Comparison of ENCODE assay signal across 8 cellular contexts in genomic region chr20:46688151-46689081, GRCh38. TPM values are rescaled to one million over a fixed set of nuclear protein-coding genes. Genes with fewer than 3 reads are reported as not detected.
DNase-seq lines count a peak whose midpoint lies in the region; ATAC-seq, FAIRE-seq and TF ChIP-seq lines count a peak whose summit lies in the region.

No MANE protein-coding gene starts in this region.

- H3K27me3 ChIP-seq in endothelial cell of umbilical vein (ENCODE audit: control insufficient read depth in 2 of 2, insufficient read depth in 2 of 2, low read length in 2 of 2) (no peaks in the 10 kb centered on the region), neuron (ENCODE audit: insufficient read depth, low read length) (no peaks in the 10 kb centered on the region)

- H3K9ac ChIP-seq in endothelial cell of umbilical vein (replicated peaks; ENCODE audit: extremely low read depth, insufficient read depth, low read length), result peak overlapping the region; percentile 85

- H3K36me3 Mint-ChIP-seq in activated T-cell treated with anti-CD3 and anti-CD28 coated beads, Interleukin-2, amount 50 U/mL, for 24 hours (ENCODE audit: low read depth), result peaks cover 51% of the 10 kb centered on the region

- peaks cover 53% of the 10 kb centered on the region for H3K4me1 Mint-ChIP-seq in activated T-cell treated with anti-CD3 and anti-CD28 coated beads, Interleukin-2, amount 50 U/mL, for 24 hours (ENCODE audit: low read depth)

- no peak for ATAC-seq in GM21367 (IDR thresholded peaks at IDR 0.05; ENCODE audit: unreplicated experiment)

- H2AFZ ChIP-seq in endothelial cell of umbilical vein (ENCODE audit: low read depth, low read length), result peak overlapping the region; percentile 53
- H2AFZ ChIP-seq in neuron (ENCODE audit: low read depth, low read length), result peak overlapping the region; percentile 51

- H3K9me3 Mint-ChIP-seq in activated T-cell treated with anti-CD3 and anti-CD28 coated beads, Interleukin-2, amount 50 U/mL, for 24 hours, result no peaks in the 10 kb centered on the region

- intact Hi-C loops in endothelial cell of umbilical vein (cut with micrococcal nuclease), result loop anchor here (1.0 to 2.0 kb wide), 6 partner anchors 21 to 600 kb away; partner anchors contain the start of genes ELMO2, NCOA5 and SLC2A10

- no peaks in the 10 kb centered on the region for H3K27me3 Mint-ChIP-seq in activated T-cell treated with anti-CD3 and anti-CD28 coated beads, Interleukin-2, amount 50 U/mL, for 24 hours

- H3K4me1 ChIP-seq in endothelial cell of umbilical vein (ENCODE audit: control insufficient read depth, extremely low read depth, insufficient read depth, low read length) (peaks cover 19% of the 10 kb centered on the region), neuron (ENCODE audit: insufficient read depth, low read length) (peaks cover 22% of the 10 kb centered on the region)

- H3K27ac Mint-ChIP-seq in activated T-cell treated with anti-CD3 and anti-CD28 coated beads, Interleukin-2, amount 50 U/mL, for 24 hours, result peak overlapping the region; percentile 98

- H3K79me2 ChIP-seq in endothelial cell of umbilical vein (ENCODE audit: control insufficient read depth, insufficient read depth, low read length), result peaks cover 33% of the 10 kb centered on the region

- H3K36me3 ChIP-seq in endothelial cell of umbilical vein (ENCODE audit: control insufficient read depth in 2 of 2, extremely low read depth in 1 of 2, insufficient read depth in 2 of 2, low read length in 2 of 2) (peaks cover 2 to 5% of the 10 kb centered on the region in 2 experiments), neuron (ENCODE audit: insufficient read depth, low read length) (peaks cover 6% of the 10 kb centered on the region)

- H3K4me2 ChIP-seq in endothelial cell of umbilical vein (ENCODE audit: insufficient read depth, low read length), result peak overlapping the region; percentile 87

- H3K27ac ChIP-seq in endothelial cell of umbilical vein (ENCODE audit: insufficient read depth, low read depth, low read length), result peak overlapping the region; percentile 55

- no peak for DNase-seq in activated T-cell treated with anti-CD3 and anti-CD28 coated beads, Interleukin-2, amount 50 U/mL, for 24 hours
- no peak for DNase-seq in activated T-cell treated with anti-CD3 and anti-CD28 coated beads, Interleukin-2, amount 50 U/mL, for 1 hour
- peak; percentile 65 for DNase-seq in RKO (ENCODE audit: low spot score)
- DNase-seq in endothelial cell of umbilical vein (ENCODE audit: low read depth, low spot score), result peak; percentile 72
- DNase-seq in DMS79 treated with DMSO at 0.1 percent for 48 hours (lab: John Stamatoyannopoulos, UW), result no peak
- no peak for DNase-seq in DMS79 (lab: John Stamatoyannopoulos, UW)

- H3K4me3 ChIP-seq in endothelial cell of umbilical vein (replicated peaks in 1 of 3; ENCODE audit: insufficient read depth in 1 of 3, low read depth in 1 of 3, low read length in 3 of 3) (peak overlapping the region; percentile 62 to 91 (median 90)), neuron (ENCODE audit: low read length) (peak overlapping the region; percentile 95)

- TSS peak; percentile 27 for BruUV-seq in endothelial cell of umbilical vein (replicated peaks; lab: Mats Ljungman, UMichigan)

- FAIRE-seq in endothelial cell of umbilical vein (lab: Jason Lieb, UNC), result peak; percentile 37

- peaks cover 2% of the 10 kb centered on the region for H4K20me1 ChIP-seq in endothelial cell of umbilical vein (replicated peaks; ENCODE audit: control insufficient read depth, extremely low read depth, insufficient read depth, low read length)

- no peak for TF ChIP-seq POLR2A in endothelial cell of umbilical vein (IDR thresholded peaks at IDR 0.05; ENCODE audit: low read depth, low read length)

- no peaks in the 10 kb centered on the region for H3K9me3 ChIP-seq in endothelial cell of umbilical vein (replicated peaks; ENCODE audit: control insufficient read depth, insufficient read depth, low read length)
- no peaks in the 10 kb centered on the region for H3K9me3 ChIP-seq in neuron (ENCODE audit: low read length)

- no peak for TF ChIP-seq CTCF in endothelial cell of umbilical vein (IDR thresholded peaks at IDR 0.05; ENCODE audit: extremely low read depth in 1 of 2, insufficient read depth in 1 of 2, low read depth in 1 of 2, low read length in 2 of 2)

- CTCF ChIA-PET in endothelial cell of umbilical vein (lab: Charles Lee), result interaction anchor here (1.0 to 2.1 kb wide), 8 partner anchors 8 to 144 kb away, joined by 3 to 6 read pairs (median 4); no protein-coding TSS in a partner anchor

- dilution Hi-C loops in endothelial cell of umbilical vein (cut with MboI; ENCODE audit: extremely low pct_ligation_motif_present, low sequenced_read_pairs), result no loop called here

- POLR2A ChIA-PET in endothelial cell of umbilical vein (lab: Charles Lee), result interaction anchor here (1.3 to 2.0 kb wide), 2 partner anchors 22 to 130 kb away, joined by 3 to 4 read pairs; no protein-coding TSS in a partner anchor

- H3K4me3 Mint-ChIP-seq in activated T-cell treated with anti-CD3 and anti-CD28 coated beads, Interleukin-2, amount 50 U/mL, for 24 hours, result peak overlapping the region; percentile 94

- H3K9me1 ChIP-seq in endothelial cell of umbilical vein (replicated peaks; ENCODE audit: control insufficient read depth, extremely low read depth, insufficient read depth, low read length), result no peaks in the 10 kb centered on the region

TF ChIP-seq in endothelial cell of umbilical vein, 7 proteins besides CTCF, POLR2A, EP300 and RAD21:
- no peak for TF ChIP-seq JUN (IDR thresholded peaks at IDR 0.05; ENCODE audit: borderline replicate concordance, insufficient read depth, insufficient read length, low read depth)
- TF ChIP-seq, protein P1, sequence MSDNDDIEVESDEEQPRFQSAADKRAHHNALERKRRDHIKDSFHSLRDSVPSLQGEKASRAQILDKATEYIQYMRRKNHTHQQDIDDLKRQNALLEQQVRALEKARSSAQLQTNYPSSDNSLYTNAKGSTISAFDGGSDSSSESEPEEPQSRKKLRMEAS (IDR thresholded peaks at IDR 0.05; ENCODE audit: insufficient read depth, insufficient read length), result peak; percentile 74
- TF ChIP-seq POLR2AphosphoS5 (IDR thresholded peaks at IDR 0.05; ENCODE audit: insufficient read depth, low read depth, low read length), result no peak

RNA-seq across cellular contexts. Expression of gene TP53RK, which starts 0.8 kb away (rescaled TPM):
- total RNA-seq in endothelial cell of umbilical vein, result 11.8 and 13.1 TPM in 2 replicates
- 7.0 and 7.4 TPM in 2 replicates for polyA plus RNA-seq in endothelial cell of umbilical vein
- polyA plus RNA-seq in endothelial cell of umbilical vein (2011; cell fraction: cytosol; rRNA removed), result 7.0 and 7.8 TPM in 2 replicates
- 3.3 and 4.0 TPM in 2 replicates for polyA plus RNA-seq in endothelial cell of umbilical vein (2011; cell fraction: nucleus; rRNA removed)
- 13.1 and 16.2 TPM in 2 replicates for polyA plus RNA-seq in endothelial cell of umbilical vein (2012)
- polyA minus RNA-seq in endothelial cell of umbilical vein, result 9.4 and 9.9 TPM in 2 replicates
- 8.6 TPM for polyA minus RNA-seq in endothelial cell of umbilical vein (2011; cell fraction: cytosol; rRNA and poly(A)+ RNA removed)
- polyA minus RNA-seq in endothelial cell of umbilical vein (2011; cell fraction: nucleus; rRNA and poly(A)+ RNA removed), result 5.9 and 7.2 TPM in 2 replicates

RNA-seq across cellular contexts. Expression of gene SLC2A10, which starts 21.0 kb away (rescaled TPM):
- 11.1 and 11.2 TPM in 2 replicates for total RNA-seq in endothelial cell of umbilical vein
- 13.6 and 14.9 TPM in 2 replicates for polyA plus RNA-seq in endothelial cell of umbilical vein
- 8.1 and 9.8 TPM in 2 replicates for polyA plus RNA-seq in endothelial cell of umbilical vein (2011; cell fraction: cytosol; rRNA removed)
- polyA plus RNA-seq in endothelial cell of umbilical vein (2011; cell fraction: nucleus; rRNA removed), result 11.1 and 13.2 TPM in 2 replicates
- 6.3 and 10.2 TPM in 2 replicates for polyA plus RNA-seq in endothelial cell of umbilical vein (2012)
- polyA minus RNA-seq in endothelial cell of umbilical vein, result 22.6 and 27.6 TPM in 2 replicates
- polyA minus RNA-seq in endothelial cell of umbilical vein (2011; cell fraction: cytosol; rRNA and poly(A)+ RNA removed), result not detected
- polyA minus RNA-seq in endothelial cell of umbilical vein (2011; cell fraction: nucleus; rRNA and poly(A)+ RNA removed), result 10.2 and 11.9 TPM in 2 replicates

RNA-seq across cellular contexts. Expression of gene SLC13A3, which starts 37.2 kb away (rescaled TPM):
- 0.09 and 0.40 TPM in 2 replicates for total RNA-seq in endothelial cell of umbilical vein
- 0.11 and 0.37 TPM in 2 replicates for polyA plus RNA-seq in endothelial cell of umbilical vein
- 0.37 and 0.39 TPM in 2 replicates for polyA plus RNA-seq in endothelial cell of umbilical vein (2011; cell fraction: cytosol; rRNA removed)
- 0.59 and 0.99 TPM in 2 replicates for polyA plus RNA-seq in endothelial cell of umbilical vein (2011; cell fraction: nucleus; rRNA removed)
- polyA plus RNA-seq in endothelial cell of umbilical vein (2012), result 0.92 and 1.5 TPM in 2 replicates
- 0.51 and 1.2 TPM in 2 replicates for polyA minus RNA-seq in endothelial cell of umbilical vein
- not detected for polyA minus RNA-seq in endothelial cell of umbilical vein (2011; cell fraction: cytosol; rRNA and poly(A)+ RNA removed)
- polyA minus RNA-seq in endothelial cell of umbilical vein (2011; cell fraction: nucleus; rRNA and poly(A)+ RNA removed), result 0.67 and 0.82 TPM in 2 replicates

Comparison
In these comparisons a context has a peak if more than half of its experiments do, and no peak if none do; other contexts are left out.
1. DNase-seq: peak in RKO (single experiment) and endothelial cell of umbilical vein (single experiment); none in activated T-cell treated with anti-CD3 and anti-CD28 coated beads, Interleukin-2, amount 50 U/mL, for 24 hours (single experiment), activated T-cell treated with anti-CD3 and anti-CD28 coated beads, Interleukin-2, amount 50 U/mL, for 1 hour (single experiment), DMS79 treated with DMSO at 0.1 percent for 48 hours (single experiment) and DMS79 (single experiment).